2 cellular contexts compared by ENCODE assay signal in genomic region chr7:143180771-143181170, GRCh38. TPM values are rescaled to one million over a fixed set of nuclear protein-coding genes. Genes with fewer than 3 reads are reported as not detected.
"Had no signal": no experiment of that assay in that cellular context is flagged by ENCODE, and none has a peak within 500 bp of the region (broad histone marks: within the 10 kb centered on the region; RNA-seq: fewer than 3 reads in every experiment).

No MANE protein-coding gene starts in this region.

RNA-seq across cellular contexts. Expression of gene TAS2R39, which starts 2.4 kb away (rescaled TPM):
- total RNA-seq: G401, GM12878 had no signal
- polyA plus RNA-seq: GM12878 had no signal

RNA-seq across cellular contexts. Expression of gene TAS2R40, which starts 41.1 kb away (rescaled TPM):
- total RNA-seq: G401, GM12878 had no signal
- polyA plus RNA-seq: GM12878 had no signal

RNA-seq across cellular contexts. Expression of gene PIP, which starts 48.9 kb away (rescaled TPM):
- total RNA-seq: G401, GM12878 had no signal
- polyA plus RNA-seq: GM12878 had no signal
